ENCODE assay signal across 17 cellular contexts in genomic region chr2:178333851-178334250, GRCh38.
"Had no signal": no experiment of that assay in that cellular context is flagged by ENCODE, and none has a peak within 500 bp of the region (broad histone marks: within the 10 kb centered on the region; RNA-seq: fewer than 3 reads in every experiment).

No MANE protein-coding gene starts in this region.

- DNase-seq: activated CD4-positive, alpha-beta T cell treated with anti-CD3 and anti-CD28 coated beads for 1 hour; activated CD4-positive, alpha-beta T cell treated with anti-CD3 and anti-CD28 coated beads, Interleukin-2, amount 50 U/mL, for 1 hour; activated CD8-positive, alpha-beta T cell treated with anti-CD3 and anti-CD28 coated beads, Interleukin-2, amount 10 ng/mL, durations not matched to agents 7 days and 5 days; activated gamma-delta T cell; activated naive CD4-positive, alpha-beta T cell treated with anti-CD3 and anti-CD28 coated beads, Interleukin-2, amount 50 U/mL, for 16 hours; activated naive CD8-positive, alpha-beta T cell treated with anti-CD3 and anti-CD28 coated beads, Interleukin-2, amount 50 U/mL, for 24 hours; cortex of kidney; endodermal cell; foreskin keratinocyte; kidney; left ventricle myocardium inferior; mammary epithelial cell; stimulated activated CD4-positive, alpha-beta T cell treated with anti-CD3 and anti-CD28 coated beads, Interleukin-12 subunit alpha, Interleukin-12 subunit beta, amount 100 ng/mL, for 4 hours; stimulated activated CD4-positive, alpha-beta T cell treated with anti-CD3 and anti-CD28 coated beads, Interleukin-4, amount 100 ng/mL, for 4 hours; stimulated activated naive CD8-positive, alpha-beta T cell treated with anti-CD3 and anti-CD28 coated beads, Interleukin-15, Interleukin-2, amounts not matched to agents 100 U/mL and 50 U/mL, for 24 hours; thyroid gland had no signal

- FAIRE-seq: kidney, TTC549 had no signal
